In the genomic region with DNA sequence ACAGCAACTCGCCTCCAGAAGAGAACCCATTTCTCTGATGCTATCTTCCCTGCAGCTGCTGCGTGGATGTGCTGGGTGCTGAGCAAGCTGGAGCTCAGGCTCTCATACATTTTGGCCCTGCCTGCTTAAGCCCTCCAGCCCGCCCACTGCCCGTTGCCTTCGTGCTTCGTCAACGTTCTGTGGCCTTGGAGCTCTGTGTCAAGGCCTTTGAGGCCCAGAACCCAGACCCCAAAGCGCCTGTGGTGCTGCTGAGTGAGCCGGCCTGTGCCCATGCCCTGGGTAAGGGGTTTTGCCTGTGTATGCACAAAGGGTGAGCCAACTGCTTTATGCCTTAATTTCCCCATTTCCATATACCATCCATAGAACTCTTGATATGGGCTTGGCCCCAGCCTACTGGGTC, we compare ENCODE assay signal across 10 cellular contexts. TPM values are rescaled to one million over a fixed set of nuclear protein-coding genes. Genes with fewer than 3 reads are reported as not detected.
DNase-seq lines count a peak whose midpoint lies in the region; ATAC-seq and TF ChIP-seq lines count a peak whose summit lies in the region.
"Had no signal": no experiment of that assay in that cellular context is flagged by ENCODE, and none has a peak within 500 bp of the region (broad histone marks: within the 10 kb centered on the region; RNA-seq: fewer than 3 reads in every experiment).

No MANE protein-coding gene starts in this region.

- no peak for TF ChIP-seq POLR2A in breast epithelium (IDR thresholded peaks at IDR 0.05)

- H3K4me1 ChIP-seq in KMS-11 (ENCODE audit: low read depth, poor library complexity, severe bottlenecking) (peaks cover 18% of the 10 kb centered on the region), breast epithelium (peaks cover 0 to 12% of the 10 kb centered on the region in 2 donors)
- H3K4me1 ChIP-seq in naive thymus-derived CD4-positive, alpha-beta T cell (ENCODE audit: control insufficient read depth in 2 of 2, insufficient read depth in 2 of 2, low read length in 2 of 2), result peaks cover 17 to 24% of the 10 kb centered on the region in 2 donors

- no peaks in the 10 kb centered on the region for H3K36me3 ChIP-seq in KMS-11 (ENCODE audit: insufficient read depth)
- no peaks in the 10 kb centered on the region for H3K36me3 ChIP-seq in breast epithelium
- peaks cover 0 to 19% (median 0%) of the 10 kb centered on the region in 3 experiments for H3K36me3 ChIP-seq in naive thymus-derived CD4-positive, alpha-beta T cell (ENCODE audit: control insufficient read depth in 2 of 3, insufficient read depth in 3 of 3, low read length in 3 of 3)

- intact Hi-C loops in CD4-positive, alpha-beta T cell (cut with DNase I, micrococcal nuclease), result loop anchor here in 1 of 2 experiments (10.0 kb wide), 3 partner anchors 384 to 796 kb away; a partner anchor contains a TSS
- intact Hi-C loops in breast epithelium (cut with DNase I; ENCODE audit: low total_unique reads), result loop anchor here (10.0 kb wide), 1 partner anchor 436 kb away; a partner anchor contains a TSS
- intact Hi-C loops in naive thymus-derived CD4-positive, alpha-beta T cell (cut with micrococcal nuclease), result loop anchor here (1.0 to 10.0 kb wide), 6 partner anchors 59 to 1714 kb away; a partner anchor contains a TSS

- no peak overlapping the region for H2AFZ ChIP-seq in KMS-11 (ENCODE audit: low read depth)

- H3K9me3 ChIP-seq in CD4-positive, alpha-beta T cell (ENCODE audit: control insufficient read depth, low read length), result no peaks in the 10 kb centered on the region
- no peaks in the 10 kb centered on the region for H3K9me3 ChIP-seq in breast epithelium
- no peaks in the 10 kb centered on the region for H3K9me3 ChIP-seq in naive thymus-derived CD4-positive, alpha-beta T cell (ENCODE audit: control insufficient read depth in 2 of 3, low read length in 3 of 3)

- no peaks in the 10 kb centered on the region for H4K20me1 ChIP-seq in KMS-11 (ENCODE audit: insufficient read depth)

- peak overlapping the region; percentile 90 for H3K4me3 Mint-ChIP-seq in CD4-positive, alpha-beta T cell
- peak overlapping the region; percentile 93 to 97 (median 95) for H3K4me3 Mint-ChIP-seq in naive thymus-derived CD4-positive, alpha-beta T cell

- no peak for TF ChIP-seq CTCF in CD4-positive, alpha-beta T cell (IDR thresholded peaks at IDR 0.05)
- TF ChIP-seq CTCF in KMS-11 (conservative IDR thresholded peaks at IDR 0.05; ENCODE audit: low read depth, low read length) (no peak), breast epithelium (IDR thresholded peaks at IDR 0.05) (no peak)

- H3K4me1 Mint-ChIP-seq in CD4-positive, alpha-beta T cell (ENCODE audit: low read depth), result peaks cover 45% of the 10 kb centered on the region
- H3K4me1 Mint-ChIP-seq in naive thymus-derived CD4-positive, alpha-beta T cell, result peaks cover 28 to 46% (median 36%) of the 10 kb centered on the region in 7 donors

- DNase-seq in CD4-positive, alpha-beta T cell, result no peak
- DNase-seq in breast epithelium (ENCODE audit: low spot score in 2 of 2) (no peak), NK-92 (lab: John Stamatoyannopoulos, UW; ENCODE audit: unreplicated experiment) (no peak), AG08395 (ENCODE audit: low spot score) (no peak), KG1 (lab: John Stamatoyannopoulos, UW) (no peak), cerebellar nuclear complex (lab: John Stamatoyannopoulos, UW) (no peak)
- DNase-seq in naive thymus-derived CD4-positive, alpha-beta T cell, result no peak
- DNase-seq: activated gamma-delta T cell had no signal

- H3K4me2 ChIP-seq in KMS-11, result peak overlapping the region; percentile 72

- H3K4me3 ChIP-seq in KMS-11 (IDR thresholded peaks at IDR 0.05; ENCODE audit: insufficient read depth, low read depth, low read length), result no peak overlapping the region
- H3K4me3 ChIP-seq in breast epithelium, result peak overlapping the region in 2 of 3 donors; percentile 71 to 81
- no peak overlapping the region for H3K4me3 ChIP-seq in naive thymus-derived CD4-positive, alpha-beta T cell (ENCODE audit: low read length)

- H3K9ac ChIP-seq in KMS-11, result peak overlapping the region; percentile 50; the same call in 1 of the 2 replicates

- CTCF ChIA-PET in CD4-positive, alpha-beta T cell (lab: Charles Lee), result interaction anchor here (1.6 kb wide), 1 partner anchor 24 kb away, joined by 4 read pairs; a partner anchor contains a TSS
- CTCF ChIA-PET in naive thymus-derived CD4-positive, alpha-beta T cell (lab: Charles Lee), result interaction anchor here (0.6 kb wide), 1 partner anchor 816 kb away, joined by 3 read pairs; no protein-coding TSS in a partner anchor

- H3K27ac Mint-ChIP-seq in CD4-positive, alpha-beta T cell, result no peak overlapping the region
- peak overlapping the region in 4 of 9 donors; percentile 10 to 38 (median 15) for H3K27ac Mint-ChIP-seq in naive thymus-derived CD4-positive, alpha-beta T cell

- H3K9me3 Mint-ChIP-seq in CD4-positive, alpha-beta T cell, result no peaks in the 10 kb centered on the region
- H3K9me3 Mint-ChIP-seq in naive thymus-derived CD4-positive, alpha-beta T cell, result peaks cover 0 to 1% (median 0%) of the 10 kb centered on the region in 11 donors

- POLR2A ChIA-PET in CD4-positive, alpha-beta T cell (lab: Charles Lee), result no interaction called here
- POLR2A ChIA-PET in naive thymus-derived CD4-positive, alpha-beta T cell (lab: Charles Lee), result interaction anchor here (1.8 to 2.1 kb wide), 2 partner anchors 22 to 25 kb away, joined by 5 to 9 read pairs; no protein-coding TSS in a partner anchor

- peaks cover 24% of the 10 kb centered on the region for H3K79me2 ChIP-seq in KMS-11 (ENCODE audit: insufficient read depth, low read depth)

- ATAC-seq in CD4-positive, alpha-beta T cell (ENCODE audit: poor library complexity), result no peak
- ATAC-seq in naive thymus-derived CD4-positive, alpha-beta T cell, result no peak
- ATAC-seq: Right ventricle myocardium inferior had no signal

- no peaks in the 10 kb centered on the region for H3K27me3 Mint-ChIP-seq in CD4-positive, alpha-beta T cell
- no peaks in the 10 kb centered on the region for H3K27me3 Mint-ChIP-seq in naive thymus-derived CD4-positive, alpha-beta T cell

- H3K27me3 ChIP-seq in CD4-positive, alpha-beta T cell (ENCODE audit: control insufficient read depth, insufficient read depth, low read length), result no peaks in the 10 kb centered on the region
- H3K27me3 ChIP-seq in KMS-11 (ENCODE audit: insufficient read depth, low read depth) (no peaks in the 10 kb centered on the region), breast epithelium (no peaks in the 10 kb centered on the region)
- H3K27me3 ChIP-seq in naive thymus-derived CD4-positive, alpha-beta T cell (ENCODE audit: control insufficient read depth in 2 of 2, insufficient read depth in 2 of 2, low read length in 2 of 2), result no peaks in the 10 kb centered on the region

- no peak overlapping the region for H3K27ac ChIP-seq in CD4-positive, alpha-beta T cell (ENCODE audit: low read depth, low read length)
- no peak overlapping the region for H3K27ac ChIP-seq in KMS-11
- H3K27ac ChIP-seq in breast epithelium, result no peak overlapping the region
- H3K27ac ChIP-seq in naive thymus-derived CD4-positive, alpha-beta T cell (ENCODE audit: low read depth, low read length), result no peak overlapping the region

- peaks cover 26% of the 10 kb centered on the region for H3K36me3 Mint-ChIP-seq in CD4-positive, alpha-beta T cell (ENCODE audit: low read depth)
- peaks cover 0 to 4% (median 0%) of the 10 kb centered on the region in 5 donors for H3K36me3 Mint-ChIP-seq in naive thymus-derived CD4-positive, alpha-beta T cell

RNA-seq across cellular contexts. Expression of a gene that starts 1.1 kb away (rescaled TPM):
- 10 to 100 TPM; 10.3 to 12.0 TPM for total RNA-seq in CD4-positive, alpha-beta T cell
- total RNA-seq in breast epithelium, result 10 to 100 TPM; 16.2 to 22.0 (median 18.3) TPM
- 10 to 100 TPM; 21.3 to 40.1 (median 29.4) TPM for total RNA-seq in naive thymus-derived CD4-positive, alpha-beta T cell
- 10 to 100 TPM; 29.4 to 40.9 TPM for polyA plus RNA-seq in naive thymus-derived CD4-positive, alpha-beta T cell

RNA-seq across cellular contexts. Expression of a gene that starts 3.8 kb away (rescaled TPM):
- 10 to 100 TPM; 42.9 to 47.0 TPM for total RNA-seq in CD4-positive, alpha-beta T cell
- total RNA-seq in breast epithelium, result 100 to 1,000 TPM; 131 to 156 (median 155) TPM
- total RNA-seq in naive thymus-derived CD4-positive, alpha-beta T cell, result 100 to 1,000 TPM in 2 of 5 experiments, 10 to 100 TPM in 3; 47.3 to 152 (median 69.3) TPM
- polyA plus RNA-seq in naive thymus-derived CD4-positive, alpha-beta T cell, result 100 to 1,000 TPM; 147 to 166 TPM

RNA-seq across cellular contexts. Expression of a gene that starts 8.1 kb away (rescaled TPM):
- under 1 TPM; 0.22 to 0.34 TPM for total RNA-seq in CD4-positive, alpha-beta T cell
- 10 to 100 TPM; 19.8 to 49.9 (median 37.0) TPM for total RNA-seq in breast epithelium
- total RNA-seq in naive thymus-derived CD4-positive, alpha-beta T cell, result 10 to 100 TPM in 1 of 5 experiments, 1 to 10 TPM in 2, under 1 TPM in 2; 0.49 to 16.9 (median 1.6) TPM
- polyA plus RNA-seq in naive thymus-derived CD4-positive, alpha-beta T cell, result not detected

RNA-seq across cellular contexts. Expression of a gene that starts 20.5 kb away (rescaled TPM):
- total RNA-seq in CD4-positive, alpha-beta T cell, result 1 to 10 TPM in 1 of 2 experiments, under 1 TPM in 1; 0.98 to 1.4 TPM
- 10 to 100 TPM in 2 of 3 donors, 1 to 10 TPM in 1; 5.4 to 12.5 (median 12.3) TPM for total RNA-seq in breast epithelium
- total RNA-seq in naive thymus-derived CD4-positive, alpha-beta T cell, result 1 to 10 TPM in 4 of 5 experiments, under 1 TPM in 1; 0.40 to 2.9 (median 1.6) TPM
- polyA plus RNA-seq in naive thymus-derived CD4-positive, alpha-beta T cell, result under 1 TPM in 1 of 2 donors, not detected in 1; 0.41 TPM

RNA-seq across cellular contexts. Expression of a gene that starts 24.2 kb away (rescaled TPM):
- 1 to 10 TPM; 6.3 to 7.4 TPM for total RNA-seq in CD4-positive, alpha-beta T cell
- total RNA-seq in breast epithelium, result 10 to 100 TPM; 18.4 to 23.0 (median 20.5) TPM
- 10 to 100 TPM; 10.1 to 32.3 (median 17.0) TPM for total RNA-seq in naive thymus-derived CD4-positive, alpha-beta T cell
- polyA plus RNA-seq in naive thymus-derived CD4-positive, alpha-beta T cell, result 10 to 100 TPM; 13.0 to 15.2 TPM

Comparison
In these comparisons a context has a peak if more than half of its experiments do, and no peak if none do; other contexts are left out.
1. H3K4me3 ChIP-seq: peak in breast epithelium (2 of 3); none in KMS-11 (single experiment) and naive thymus-derived CD4-positive, alpha-beta T cell (single experiment).